Comparison of ENCODE assay signal across 19 cellular contexts in genomic region chr2:57869763-57870344, GRCh38.
A peak's percentile ranks its signal among the peaks of the same experiment; 100 is the strongest.
DNase-seq lines count a peak whose midpoint lies in the region; ATAC-seq, FAIRE-seq and TF ChIP-seq lines count a peak whose summit lies in the region.
"Had no signal": no experiment of that assay in that cellular context is flagged by ENCODE, and none has a peak within 500 bp of the region (broad histone marks: within the 10 kb centered on the region; RNA-seq: fewer than 3 reads in every experiment).

No MANE protein-coding gene starts in this region.

- H3K27ac Mint-ChIP-seq in brain = peak overlapping the region in 4 of 5 experiments; percentile 7 to 93 (median 16)
- H3K27ac Mint-ChIP-seq: CD14-positive monocyte had no signal

- POLR2A ChIA-PET in A549 (lab: Yijun Ruan, JAX) = no interaction called here

- no peak for TF ChIP-seq CTCF in A549 (IDR thresholded peaks at IDR 0.05)
- TF ChIP-seq CTCF in brain (conservative IDR thresholded peaks at IDR 0.05) = no peak

- peaks cover 6% of the 10 kb centered on the region for H3K4me1 Mint-ChIP-seq in brain
- H3K4me1 Mint-ChIP-seq: CD14-positive monocyte had no signal

- peak overlapping the region in 2 of 5 experiments; percentile 8 to 60 for H3K4me3 Mint-ChIP-seq in brain
- H3K4me3 Mint-ChIP-seq: CD14-positive monocyte, H9 had no signal

- H3K27me3 Mint-ChIP-seq in brain = no peaks in the 10 kb centered on the region

- no peak for TF ChIP-seq EP300 in A549 (IDR thresholded peaks at IDR 0.05)

- H3K9me3 Mint-ChIP-seq in brain = peaks cover 0 to 4% (median 0%) of the 10 kb centered on the region in 5 experiments
- H3K9me3 Mint-ChIP-seq: H9 had no signal

- H3K4me3 ChIP-seq in A549 = no peak overlapping the region
- H3K4me3 ChIP-seq: Peyer's patch had no signal

- no peaks in the 10 kb centered on the region for H3K9me3 ChIP-seq in A549
- H3K9me3 ChIP-seq: Peyer's patch had no signal

- no peak for TF ChIP-seq POLR2A in A549 (IDR thresholded peaks at IDR 0.05; ENCODE audit: low read length)

- CTCF ChIA-PET in A549 (lab: Yijun Ruan, JAX) = interaction anchor here (1.4 kb wide), 1 partner anchor 28 kb away, joined by 3 read pairs; no protein-coding TSS in a partner anchor

- H3K4me1 ChIP-seq in A549 = peaks cover 21% of the 10 kb centered on the region; the same call in 2 of the 3 replicates
- H3K4me1 ChIP-seq: Peyer's patch had no signal

- ATAC-seq in A549 (no peak), GM18870 (IDR thresholded peaks at IDR 0.05; ENCODE audit: unreplicated experiment) (no peak)
- ATAC-seq: Right ventricle myocardium inferior, SK-N-SH treated with all-trans-retinoic acid at 6 μM for 48 hours had no signal

- FAIRE-seq in A549 (lab: Jason Lieb, UNC) = peak; percentile 65
- FAIRE-seq: GM19239 had no signal

- no peaks in the 10 kb centered on the region for H3K36me3 Mint-ChIP-seq in brain
- H3K36me3 Mint-ChIP-seq: CD14-positive monocyte had no signal

- TF ChIP-seq RAD21 in A549 (conservative IDR thresholded peaks at IDR 0.05 in 1 of 2, IDR thresholded peaks at IDR 0.05 in 1 of 2) = no peak

- DNase-seq in A549 (ENCODE audit: low read depth in 1 of 2, low spot score in 1 of 2) = no peak
- DNase-seq in NCI-H1092 (lab: John Stamatoyannopoulos, UW) = peak; percentile 47
- DNase-seq in NCI-H446 (lab: John Stamatoyannopoulos, UW) = peak; percentile 87 to 95
- DNase-seq in germinal center (ENCODE audit: low spot score) = no peak
- no peak for DNase-seq in activated effector memory CD4-positive, alpha-beta T cell treated with anti-CD3 and anti-CD28 coated beads, Interleukin-2, amount 50 U/mL, for 16 hours
- DNase-seq: ACHN, AML-193, H9, NCI-H1048, NCI-H2029, NCI-H345, NCI-H82, Peyer's patch had no signal

- H3K4me2 ChIP-seq in A549 = no peak overlapping the region

- peak overlapping the region in 1 of 2 experiments; percentile 1; a peak in 2 of 6 replicates for H3K27ac ChIP-seq in A549
- H3K27ac ChIP-seq: Peyer's patch had no signal

- WGBS in A549 (ENCODE audit: missing lambda C conversion rate) = 90% methylated on average over 12 of the region's 12 CpGs

TF ChIP-seq in A549, 52 proteins besides CTCF, POLR2A, EP300 and RAD21:
- TF ChIP-seq GATA3 (IDR thresholded peaks at IDR 0.05; ENCODE audit: borderline replicate concordance) (no peak), E2F6 (IDR thresholded peaks at IDR 0.05; ENCODE audit: borderline replicate concordance, low read depth) (no peak), FOSB (CRISPR knock-in tag; IDR thresholded peaks at IDR 0.05) (no peak), KDM1A (IDR thresholded peaks at IDR 0.05; ENCODE audit: low read depth) (no peak), BHLHE40 (IDR thresholded peaks at IDR 0.05; ENCODE audit: low read depth, low read length) (no peak), HOXA7 (CRISPR knock-in tag; IDR thresholded peaks at IDR 0.05) (no peak)

Comparison
In these comparisons a context has a peak if more than half of its experiments do, and no peak if none do; other contexts are left out.
1. DNase-seq: peak in NCI-H1092 (single experiment) and NCI-H446 (2 of 2); none in A549 (0 of 2), germinal center (single experiment) and activated effector memory CD4-positive, alpha-beta T cell treated with anti-CD3 and anti-CD28 coated beads, Interleukin-2, amount 50 U/mL, for 16 hours (single experiment).